Comparison of ENCODE assay signal across 1 cellular context in genomic region chr7:100366411-100367250, GRCh38.
A peak's percentile ranks its signal among the peaks of the same experiment; 100 is the strongest.
TF ChIP-seq lines count a peak whose summit lies in the region.

No MANE protein-coding gene starts in this region.

TF ChIP-seq in GM12878, 131 proteins besides CTCF, POLR2A, EP300 and RAD21 (continued from another document and continues in another):
- TF ChIP-seq RAD51 (IDR thresholded peaks at IDR 0.05) (no peak), JUND (IDR thresholded peaks at IDR 0.05; ENCODE audit: low read depth, low read length) (peak; percentile 72), ZNF24 (IDR thresholded peaks at IDR 0.05) (no peak), SPI1 (IDR thresholded peaks at IDR 0.05; ENCODE audit: borderline replicate concordance, insufficient read depth, low read depth, low read length) (no peak), IRF3 (IDR thresholded peaks at IDR 0.05) (no peak), RB1 (IDR thresholded peaks at IDR 0.05; ENCODE audit: borderline replicate concordance) (0 out of 2 replicates have a peak, but pooled peaks have one; percentile 52), TBL1XR1 (IDR thresholded peaks at IDR 0.05; ENCODE audit: low read depth, low read length) (no peak), ATF3 (IDR thresholded peaks at IDR 0.05; ENCODE audit: borderline replicate concordance, extremely low read depth, low read depth, low read length) (no peak), IKZF2 (IDR thresholded peaks at IDR 0.05) (peak; percentile 53 to 58; a peak in 3 of 4 replicates), IRF5 (IDR thresholded peaks at IDR 0.05; ENCODE audit: borderline replicate concordance) (no peak), RELA (IDR thresholded peaks at IDR 0.05; ENCODE audit: borderline replicate concordance, partially characterized antibody) (no peak), ZBED1 (IDR thresholded peaks at IDR 0.05; ENCODE audit: borderline replicate concordance) (no peak), WRNIP1 (IDR thresholded peaks at IDR 0.05; ENCODE audit: borderline replicate concordance, low read depth, low read length) (no peak), STAT1 (conservative IDR thresholded peaks at IDR 0.05) (no peak), ZNF274 (IDR thresholded peaks at IDR 0.05; ENCODE audit: insufficient read depth, insufficient read length) (no peak), BCLAF1 (IDR thresholded peaks at IDR 0.05) (peak; percentile 76; the same call in 1 of the 2 replicates), CBX3 (IDR thresholded peaks at IDR 0.05; ENCODE audit: borderline replicate concordance, low read depth) (no peak), SREBF2 (IDR thresholded peaks at IDR 0.05; ENCODE audit: low read length) (no peak), MAX (IDR thresholded peaks at IDR 0.05; ENCODE audit: low read depth, low read length) (0 out of 2 replicates have a peak, but pooled peaks have one; percentile 23), HDAC2 (IDR thresholded peaks at IDR 0.05) (no peak), ZSCAN29 (IDR thresholded peaks at IDR 0.05) (no peak), STAT3 (IDR thresholded peaks at IDR 0.05; ENCODE audit: low read depth, low read length) (no peak), CHD1 (IDR thresholded peaks at IDR 0.05; ENCODE audit: low read depth, low read length) (no peak), ZBTB4 (CRISPR knock-in tag; IDR thresholded peaks at IDR 0.05) (no peak), MYB (IDR thresholded peaks at IDR 0.05; ENCODE audit: borderline replicate concordance, low read depth, low read length) (no peak), ZNF687 (IDR thresholded peaks at IDR 0.05) (peak; percentile 74), MTA3 (IDR thresholded peaks at IDR 0.05; ENCODE audit: borderline replicate concordance, low read length) (peak; percentile 12; the same call in 1 of the 2 replicates), MEF2B (IDR thresholded peaks at IDR 0.05; ENCODE audit: partially characterized antibody, poor library complexity, severe bottlenecking) (peak; percentile 72), NR2C2 (IDR thresholded peaks at IDR 0.05; ENCODE audit: borderline replicate concordance, control insufficient read depth, insufficient read length, low read depth) (no peak), USF2 (IDR thresholded peaks at IDR 0.05; ENCODE audit: borderline replicate concordance, low read depth, low read length) (no peak; the same call in 1 of the 2 replicates), ETV6 (conservative IDR thresholded peaks at IDR 0.05 in 1 of 2, IDR thresholded peaks at IDR 0.05 in 1 of 2; ENCODE audit: borderline replicate concordance in 1 of 2, low read depth in 1 of 2) (no peak), MYC (IDR thresholded peaks at IDR 0.05; ENCODE audit: insufficient read depth, insufficient read length, insufficient replicate concordance, low read length, severe bottlenecking) (no peak), CREM (IDR thresholded peaks at IDR 0.05; ENCODE audit: low read depth) (peak; percentile 91), KAT2A (conservative IDR thresholded peaks at IDR 0.05; ENCODE audit: control insufficient read depth, low read depth, low read length) (no peak), RUNX3 (IDR thresholded peaks at IDR 0.05; ENCODE audit: low read length) (peak; percentile 71), MLLT1 (IDR thresholded peaks at IDR 0.05) (peak; percentile 87), BCL3 (IDR thresholded peaks at IDR 0.05; ENCODE audit: borderline replicate concordance, insufficient read depth, low read depth, low read length, poor library complexity, severe bottlenecking) (peak; percentile 63), TAF1 (IDR thresholded peaks at IDR 0.05; ENCODE audit: borderline replicate concordance, low read depth, low read length) (no peak), NFYA (IDR thresholded peaks at IDR 0.05; ENCODE audit: borderline replicate concordance, low read depth, low read length) (no peak), SIX5 (IDR thresholded peaks at IDR 0.05; ENCODE audit: low read depth, low read length, severe bottlenecking) (no peak), SRF (IDR thresholded peaks at IDR 0.05; ENCODE audit: low read depth in 2 of 2, low read length in 2 of 2) (no peak), RFX5 (IDR thresholded peaks at IDR 0.05; ENCODE audit: low read depth, low read length) (no peak), ZNF217 (IDR thresholded peaks at IDR 0.05) (0 out of 2 replicates have a peak, but pooled peaks have one; percentile 25), PBX3 (IDR thresholded peaks at IDR 0.05; ENCODE audit: insufficient replicate concordance, low read depth, low read length) (no peak), TCF7 (IDR thresholded peaks at IDR 0.05; ENCODE audit: borderline replicate concordance) (no peak)
